Comparison of ENCODE assay signal across 11 cellular contexts in genomic region chr2:218003265-218003950, GRCh38. TPM values are rescaled to one million over a fixed set of nuclear protein-coding genes. Genes with fewer than 3 reads are reported as not detected.
A peak's percentile ranks its signal among the peaks of the same experiment; 100 is the strongest.
DNase-seq lines count a peak whose midpoint lies in the region; TF ChIP-seq lines count a peak whose summit lies in the region.
"Had no signal": no experiment of that assay in that cellular context is flagged by ENCODE, and none has a peak within 500 bp of the region (broad histone marks: within the 10 kb centered on the region; RNA-seq: fewer than 3 reads in every experiment).

No MANE protein-coding gene starts in this region.

- H3K4me2 ChIP-seq in mesendoderm (ENCODE audit: low read length): no peak overlapping the region

- H3K56ac ChIP-seq in mesendoderm (ENCODE audit: low read length): peak overlapping the region; percentile 76

- intact Hi-C loops in thyroid gland (cut with DNase I): no loop called here

- H3K79me2 ChIP-seq in mesendoderm (ENCODE audit: control insufficient read depth, insufficient read depth, low read length): no peaks in the 10 kb centered on the region

- no peak overlapping the region for H3K23ac ChIP-seq in mesendoderm (ENCODE audit: low read length)

- no peak overlapping the region for H2AK5ac ChIP-seq in mesendoderm (ENCODE audit: low read length)

- H2BK15ac ChIP-seq in mesendoderm (replicated peaks; ENCODE audit: low read depth): no peak overlapping the region

- no peak for TF ChIP-seq CTCF in HFF-Myc (IDR thresholded peaks at IDR 0.05; ENCODE audit: low read depth, low read length, missing control alignments)
- no peak for TF ChIP-seq CTCF in thyroid gland (IDR thresholded peaks at IDR 0.05)

- no peak overlapping the region for H2BK120ac ChIP-seq in mesendoderm (ENCODE audit: low read depth, low read length)

- H3K36me3 ChIP-seq in mesendoderm (ENCODE audit: control insufficient read depth, insufficient read depth, low read length) (no peaks in the 10 kb centered on the region), thyroid gland (no peaks in the 10 kb centered on the region)

- peak overlapping the region; percentile 66 for H3K18ac ChIP-seq in mesendoderm (ENCODE audit: low read length)

- WGBS in mesendoderm (ENCODE audit: extremely low coverage, insufficient coverage, low lambda C conversion rate): no CpG with 5 or more reads among the region's 11 CpGs
- WGBS in thyroid gland, 2 donors: 32 to 38% methylated on average over 10 to 11 of the region's 11 CpGs

- H3K9me3 ChIP-seq in thyroid gland: no peaks in the 10 kb centered on the region

- H3K4ac ChIP-seq in mesendoderm (ENCODE audit: low read depth, low read length): peak overlapping the region; percentile 20

- H3K4me1 ChIP-seq in mesendoderm (ENCODE audit: control insufficient read depth, low read depth, low read length) (peaks cover 10% of the 10 kb centered on the region), thyroid gland (peaks cover 20 to 36% of the 10 kb centered on the region in 2 donors)

- H3K27me3 ChIP-seq in mesendoderm (ENCODE audit: insufficient read depth, low read length, poor library complexity) (no peaks in the 10 kb centered on the region), thyroid gland (no peaks in the 10 kb centered on the region)

- H2BK5ac ChIP-seq in mesendoderm (ENCODE audit: low read length): no peak overlapping the region

- no peaks in the 10 kb centered on the region for H3K79me1 ChIP-seq in mesendoderm (ENCODE audit: low read length)

- H3K9ac ChIP-seq in mesendoderm (ENCODE audit: low read length): no peak overlapping the region

- no peak for TF ChIP-seq POLR2A in thyroid gland (IDR thresholded peaks at IDR 0.05)

- H3K27ac ChIP-seq in cingulate gyrus (ENCODE audit: low read depth, low read length): peak overlapping the region; percentile 25
- no peak overlapping the region for H3K27ac ChIP-seq in mesendoderm (ENCODE audit: low read depth, low read length)
- peak overlapping the region; percentile 60 to 84 (median 64) for H3K27ac ChIP-seq in thyroid gland

- DNase-seq in HFF-Myc (ENCODE audit: extremely low read depth, low read depth) (no peak), mesendoderm (no peak), thyroid gland (peak; percentile 49 to 54), ureter (ENCODE audit: low spot score) (no peak), AML-193 (lab: John Stamatoyannopoulos, UW) (no peak), SKM-1 (lab: John Stamatoyannopoulos, UW; ENCODE audit: unreplicated experiment) (no peak)
- no peak for DNase-seq in activated CD4-positive, alpha-beta T cell treated with anti-CD3 and anti-CD28 coated beads, Interleukin-2, amount 50 U/mL, for 48 hours
- DNase-seq: activated T-cell treated with anti-CD3 and anti-CD28 coated beads for 4 hours, GDM1 had no signal

- H4K5ac ChIP-seq in mesendoderm (ENCODE audit: low read length): no peak overlapping the region

- peak overlapping the region; percentile 80 for H3K4me3 ChIP-seq in HFF-Myc (replicated peaks; ENCODE audit: low read depth, low read length)
- no peak overlapping the region for H3K4me3 ChIP-seq in mesendoderm (ENCODE audit: low read length)
- no peak overlapping the region for H3K4me3 ChIP-seq in thyroid gland (replicated peaks in 1 of 3)

- H4K8ac ChIP-seq in mesendoderm (ENCODE audit: low read depth, low read length): no peak overlapping the region

RNA-seq across cellular contexts. Expression of gene TNS1, which starts 0.6 kb away (rescaled TPM):
- 1.7 TPM for polyA plus RNA-seq in mesendoderm (2013, experiment 1 of 2)
- 2.4 TPM for polyA plus RNA-seq in mesendoderm (2013, experiment 2 of 2)
- 100 to 1,000 TPM; 169 to 316 (median 229) TPM for total RNA-seq in thyroid gland
- total RNA-seq in ureter: 581 TPM
- total RNA-seq: NCI-H460 had no signal

Comparison
In these comparisons a context has a peak if more than half of its experiments do, and no peak if none do; other contexts are left out.
1. DNase-seq: peak in thyroid gland (2 of 2); none in HFF-Myc (single experiment), mesendoderm (single experiment), ureter (single experiment), AML-193 (0 of 2), activated CD4-positive, alpha-beta T cell treated with anti-CD3 and anti-CD28 coated beads, Interleukin-2, amount 50 U/mL, for 48 hours (0 of 2) and SKM-1 (single experiment).